ENCODE assay signal across 27 cellular contexts in genomic region chr7:19224951-19225350, GRCh38.
"Had no signal": no experiment of that assay in that cellular context is flagged by ENCODE, and none has a peak within 500 bp of the region (broad histone marks: within the 10 kb centered on the region; RNA-seq: fewer than 3 reads in every experiment).

No MANE protein-coding gene starts in this region.

- H3K4me3 ChIP-seq: heart right ventricle, lower lobe of right lung, pancreas, right lobe of liver, smooth muscle cell, suprapubic skin, transverse colon, upper lobe of right lung, uterus had no signal

- H3K27me3 ChIP-seq: foreskin keratinocyte, heart right ventricle, pancreas, right lobe of liver, suprapubic skin, transverse colon, upper lobe of right lung, uterus had no signal

- H3K9me3 ChIP-seq: pancreas, right lobe of liver, upper lobe of right lung, uterus had no signal

- H3K4me1 ChIP-seq: foreskin keratinocyte, heart right ventricle, lower lobe of right lung, pancreas, right lobe of liver, suprapubic skin, transverse colon, upper lobe of right lung, uterus had no signal

- DNase-seq: effector CD8-positive, alpha-beta T cell; endodermal cell; foreskin keratinocyte; glutamatergic neuron; heart right ventricle; hippocampal formation; islet precursor cell; kidney glomerular epithelial cell; left ventricle myocardium superior; lower lobe of right lung; natural killer cell; occipital lobe; pancreas; retina; right lobe of liver; stimulated activated CD4-positive, alpha-beta T cell treated with anti-CD3 and anti-CD28 coated beads, Interleukin-12 subunit alpha, Interleukin-12 subunit beta, amount 100 ng/mL, for 4 hours; stimulated activated CD4-positive, alpha-beta T cell treated with anti-CD3 and anti-CD28 coated beads, Interleukin-1b, Interleukin-23, amount 100 ng/mL, for 48 hours; stimulated activated CD4-positive, alpha-beta T cell treated with anti-CD3 and anti-CD28 coated beads, Interleukin-4, amount 100 ng/mL, for 1 hour; stimulated activated CD8-positive, alpha-beta memory T cell treated with anti-CD3 and anti-CD28 coated beads, Interleukin-4, amount 100 ng/mL, for 48 hours; stimulated activated naive CD4-positive, alpha-beta T cell; stimulated activated naive CD8-positive, alpha-beta T cell treated with anti-CD3 and anti-CD28 coated beads, Interleukin-15, amount 100 ng/mL, for 72 hours; transverse colon; upper lobe of right lung; uterus had no signal

- H3K27ac ChIP-seq: epithelial cell of prostate, foreskin keratinocyte, heart right ventricle, lower lobe of right lung, pancreas, right lobe of liver, suprapubic skin, transverse colon, upper lobe of right lung, uterus had no signal

- H3K36me3 ChIP-seq: heart right ventricle, lower lobe of right lung, pancreas, right lobe of liver, suprapubic skin, transverse colon, upper lobe of right lung, uterus had no signal
